In the genomic region with DNA sequence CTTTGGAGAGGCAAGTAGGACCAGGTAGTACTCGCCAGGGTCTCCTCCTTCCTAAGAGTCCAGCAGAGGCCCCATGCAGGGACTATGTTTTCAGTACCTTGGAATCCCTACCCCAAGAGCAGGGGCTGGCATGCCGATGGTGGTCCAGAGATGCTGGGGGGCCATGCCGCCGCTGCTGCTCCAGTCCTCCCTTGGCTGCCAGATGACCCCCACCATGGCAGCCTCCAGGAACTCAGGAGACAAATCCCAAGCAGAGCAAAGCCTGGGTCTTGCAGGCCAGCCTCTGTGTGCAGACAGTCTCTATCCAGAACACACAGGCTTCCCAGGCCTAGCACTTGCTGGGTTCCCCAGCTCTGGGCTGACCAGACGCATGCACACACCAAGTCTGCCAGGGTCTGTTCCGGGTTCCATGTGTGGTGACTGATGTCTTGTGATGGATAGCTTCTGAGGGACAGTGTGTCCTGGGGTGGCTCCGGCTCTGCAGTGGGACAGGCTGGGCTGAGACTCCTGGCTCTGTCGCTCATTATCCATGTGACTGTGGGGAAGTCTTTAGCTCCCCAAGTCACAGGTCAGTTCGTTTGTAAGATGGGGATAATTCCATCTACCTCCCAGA, we compare ENCODE assay signal across 1 cellular context.
TF ChIP-seq lines count a peak whose summit lies in the region.

No MANE protein-coding gene starts in this region.

TF ChIP-seq in GM23338, 12 proteins besides CTCF, POLR2A, EP300 and RAD21 (continued from another document):
- TF ChIP-seq ZNF462 (CRISPR knock-in tag; IDR thresholded peaks at IDR 0.05) (no peak), JUNB (IDR thresholded peaks at IDR 0.05; ENCODE audit: unreplicated experiment) (no peak), NANOG (IDR thresholded peaks at IDR 0.05; ENCODE audit: borderline replicate concordance) (no peak)
